ENCODE assay signal across 29 cellular contexts in genomic region chr2:25546852-25547251, GRCh38.
"Had no signal": no experiment of that assay in that cellular context is flagged by ENCODE, and none has a peak within 500 bp of the region (broad histone marks: within the 10 kb centered on the region; RNA-seq: fewer than 3 reads in every experiment).

No MANE protein-coding gene starts in this region.

- H3K4me1 ChIP-seq: colonic mucosa, esophagus squamous epithelium, foreskin keratinocyte, gastrocnemius medialis, gastroesophageal sphincter had no signal

- H3K36me3 ChIP-seq: colonic mucosa, esophagus muscularis mucosa, esophagus squamous epithelium, gastrocnemius medialis, gastroesophageal sphincter, heart left ventricle, heart right ventricle had no signal

- H3K4me1 Mint-ChIP-seq: endodermal cell had no signal

- H3K9me3 ChIP-seq: colonic mucosa, esophagus muscularis mucosa, esophagus squamous epithelium, gastrocnemius medialis, gastroesophageal sphincter, heart left ventricle, heart right ventricle had no signal

- H3K4me3 Mint-ChIP-seq: dendritic cell treated with granulocyte-macrophage colony-stimulating factor and Interleukin-4, amounts not matched to agents 40 ng/mL and 50 ng/mL, for 4 days; effector memory CD8-positive, alpha-beta T cell; endodermal cell had no signal

- DNase-seq: colonic mucosa; cortex of kidney; dermis blood vessel endothelial cell; dorsolateral prefrontal cortex; effector CD4-positive, alpha-beta T cell; effector CD8-positive, alpha-beta T cell; effector memory CD4-positive, alpha-beta T cell; effector memory CD8-positive, alpha-beta T cell; endodermal cell; erythroblast; esophagus squamous epithelium; foreskin fibroblast; foreskin keratinocyte; foreskin melanocyte; gastrocnemius medialis; glutamatergic neuron; head of caudate nucleus; heart left ventricle; heart right ventricle had no signal

- H3K27me3 ChIP-seq: colonic mucosa, dorsolateral prefrontal cortex, esophagus muscularis mucosa, esophagus squamous epithelium, foreskin keratinocyte, gastrocnemius medialis, gastroesophageal sphincter, heart left ventricle, heart right ventricle had no signal

- FAIRE-seq: colon, endometrium, endothelial cell of umbilical vein, frontal cortex had no signal

- H3K27ac ChIP-seq: colonic mucosa, coronary artery, dorsolateral prefrontal cortex, epithelial cell of prostate, esophagus muscularis mucosa, esophagus squamous epithelium, foreskin keratinocyte, gastrocnemius medialis, gastroesophageal sphincter, heart left ventricle, heart right ventricle had no signal

- H3K27ac Mint-ChIP-seq: dendritic cell treated with granulocyte-macrophage colony-stimulating factor and Interleukin-4, amounts not matched to agents 40 ng/mL and 50 ng/mL, for 4 days; effector memory CD8-positive, alpha-beta T cell; endodermal cell had no signal

- H3K9me3 Mint-ChIP-seq: dendritic cell treated with granulocyte-macrophage colony-stimulating factor and Interleukin-4, amounts not matched to agents 40 ng/mL and 50 ng/mL, for 4 days; effector memory CD8-positive, alpha-beta T cell; endodermal cell had no signal

- ATAC-seq: effector memory CD8-positive, alpha-beta T cell; esophagus mucosa; foreskin keratinocyte; gastrocnemius medialis; gastroesophageal sphincter; heart left ventricle; heart right ventricle had no signal

- H3K27me3 Mint-ChIP-seq: dendritic cell treated with granulocyte-macrophage colony-stimulating factor and Interleukin-4, amounts not matched to agents 40 ng/mL and 50 ng/mL, for 4 days; effector memory CD8-positive, alpha-beta T cell had no signal

- H3K4me3 ChIP-seq: colonic mucosa, coronary artery, dorsolateral prefrontal cortex, esophagus muscularis mucosa, esophagus squamous epithelium, gastrocnemius medialis, gastroesophageal sphincter, heart left ventricle, heart right ventricle had no signal
